In the genomic region with DNA sequence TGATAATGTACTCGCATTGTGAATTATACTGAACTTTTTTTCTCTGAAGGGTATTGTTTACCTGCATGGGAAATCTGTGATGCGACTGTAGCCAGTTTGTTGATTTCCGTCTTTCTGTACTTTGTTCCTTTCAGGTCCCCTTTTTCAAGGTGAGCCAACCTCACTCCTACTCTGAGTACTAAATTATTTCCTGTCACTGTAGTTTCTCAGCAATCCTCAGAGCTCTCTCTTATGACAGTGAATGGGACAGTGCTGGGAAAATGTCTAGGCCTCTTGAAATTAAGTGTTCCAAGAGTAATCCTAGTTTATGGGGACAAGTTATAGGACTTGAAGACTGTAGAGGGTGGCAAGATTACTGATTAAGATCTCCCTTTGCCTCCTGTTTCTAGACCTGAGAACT, we compare ENCODE assay signal across 1 cellular context.
TF ChIP-seq lines count a peak whose summit lies in the region.

No MANE protein-coding gene starts in this region.

TF ChIP-seq in GM23338, 12 proteins besides CTCF, POLR2A, EP300 and RAD21 (continued from another document):
- TF ChIP-seq, protein P1, sequence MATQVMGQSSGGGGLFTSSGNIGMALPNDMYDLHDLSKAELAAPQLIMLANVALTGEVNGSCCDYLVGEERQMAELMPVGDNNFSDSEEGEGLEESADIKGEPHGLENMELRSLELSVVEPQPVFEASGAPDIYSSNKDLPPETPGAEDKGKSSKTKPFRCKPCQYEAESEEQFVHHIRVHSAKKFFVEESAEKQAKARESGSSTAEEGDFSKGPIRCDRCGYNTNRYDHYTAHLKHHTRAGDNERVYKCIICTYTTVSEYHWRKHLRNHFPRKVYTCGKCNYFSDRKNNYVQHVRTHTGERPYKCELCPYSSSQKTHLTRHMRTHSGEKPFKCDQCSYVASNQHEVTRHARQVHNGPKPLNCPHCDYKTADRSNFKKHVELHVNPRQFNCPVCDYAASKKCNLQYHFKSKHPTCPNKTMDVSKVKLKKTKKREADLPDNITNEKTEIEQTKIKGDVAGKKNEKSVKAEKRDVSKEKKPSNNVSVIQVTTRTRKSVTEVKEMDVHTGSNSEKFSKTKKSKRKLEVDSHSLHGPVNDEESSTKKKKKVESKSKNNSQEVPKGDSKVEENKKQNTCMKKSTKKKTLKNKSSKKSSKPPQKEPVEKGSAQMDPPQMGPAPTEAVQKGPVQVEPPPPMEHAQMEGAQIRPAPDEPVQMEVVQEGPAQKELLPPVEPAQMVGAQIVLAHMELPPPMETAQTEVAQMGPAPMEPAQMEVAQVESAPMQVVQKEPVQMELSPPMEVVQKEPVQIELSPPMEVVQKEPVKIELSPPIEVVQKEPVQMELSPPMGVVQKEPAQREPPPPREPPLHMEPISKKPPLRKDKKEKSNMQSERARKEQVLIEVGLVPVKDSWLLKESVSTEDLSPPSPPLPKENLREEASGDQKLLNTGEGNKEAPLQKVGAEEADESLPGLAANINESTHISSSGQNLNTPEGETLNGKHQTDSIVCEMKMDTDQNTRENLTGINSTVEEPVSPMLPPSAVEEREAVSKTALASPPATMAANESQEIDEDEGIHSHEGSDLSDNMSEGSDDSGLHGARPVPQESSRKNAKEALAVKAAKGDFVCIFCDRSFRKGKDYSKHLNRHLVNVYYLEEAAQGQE (IDR thresholded peaks at IDR 0.05; ENCODE audit: unreplicated experiment): no peak
- TF ChIP-seq EZH2 (IDR thresholded peaks at IDR 0.05; ENCODE audit: low read depth, unreplicated experiment): no peak
- TF ChIP-seq, protein P2, sequence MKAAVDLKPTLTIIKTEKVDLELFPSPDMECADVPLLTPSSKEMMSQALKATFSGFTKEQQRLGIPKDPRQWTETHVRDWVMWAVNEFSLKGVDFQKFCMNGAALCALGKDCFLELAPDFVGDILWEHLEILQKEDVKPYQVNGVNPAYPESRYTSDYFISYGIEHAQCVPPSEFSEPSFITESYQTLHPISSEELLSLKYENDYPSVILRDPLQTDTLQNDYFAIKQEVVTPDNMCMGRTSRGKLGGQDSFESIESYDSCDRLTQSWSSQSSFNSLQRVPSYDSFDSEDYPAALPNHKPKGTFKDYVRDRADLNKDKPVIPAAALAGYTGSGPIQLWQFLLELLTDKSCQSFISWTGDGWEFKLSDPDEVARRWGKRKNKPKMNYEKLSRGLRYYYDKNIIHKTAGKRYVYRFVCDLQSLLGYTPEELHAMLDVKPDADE (IDR thresholded peaks at IDR 0.05): no peak
- TF ChIP-seq CREB1 (CRISPR knock-in tag; IDR thresholded peaks at IDR 0.05; ENCODE audit: low read depth): no peak
- no peak for TF ChIP-seq ZNF331 (CRISPR knock-in tag; IDR thresholded peaks at IDR 0.05; ENCODE audit: low read depth)
- TF ChIP-seq EZH2phosphoT487 (IDR thresholded peaks at IDR 0.05; ENCODE audit: unreplicated experiment): no peak
- TF ChIP-seq NANOG (IDR thresholded peaks at IDR 0.05; ENCODE audit: borderline replicate concordance): no peak
- no peak for TF ChIP-seq POLR2AphosphoS5 (IDR thresholded peaks at IDR 0.05; ENCODE audit: low read depth)
